ENCODE assay signal across 9 cellular contexts in the genomic region with DNA sequence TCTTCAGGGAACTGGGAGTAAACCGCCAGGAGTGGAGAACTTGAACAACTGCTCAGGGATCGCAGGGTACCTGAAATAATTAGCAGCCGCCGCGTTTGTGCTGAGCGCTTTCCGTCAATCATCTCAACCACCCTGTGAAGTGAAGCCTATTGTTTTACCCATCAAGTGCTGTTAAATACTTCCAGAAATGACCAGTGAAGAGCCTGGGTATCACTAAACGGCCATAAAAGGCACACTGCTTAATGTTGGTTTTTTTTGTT. TPM values are rescaled to one million over a fixed set of nuclear protein-coding genes. Genes with fewer than 3 reads are reported as not detected.
A peak's percentile ranks its signal among the peaks of the same experiment; 100 is the strongest.
DNase-seq lines count a peak whose midpoint lies in the region; ATAC-seq and TF ChIP-seq lines count a peak whose summit lies in the region.
"Had no signal": no experiment of that assay in that cellular context is flagged by ENCODE, and none has a peak within 500 bp of the region (broad histone marks: within the 10 kb centered on the region; RNA-seq: fewer than 3 reads in every experiment).

No MANE protein-coding gene starts in this region.

- peak overlapping the region; percentile 59 for H3K23ac ChIP-seq in mesendoderm (ENCODE audit: low read length)

- no peak overlapping the region for H2BK5ac ChIP-seq in mesendoderm (ENCODE audit: low read length)

- no peak for TF ChIP-seq CTCF in brain (conservative IDR thresholded peaks at IDR 0.05)

- DNase-seq in KG1 (lab: John Stamatoyannopoulos, UW) (peak; percentile 63), mesendoderm (no peak), mesenteric fat pad (ENCODE audit: low spot score) (no peak)

- no CpG with 5 or more reads among the region's 8 CpGs for WGBS in mesendoderm (ENCODE audit: extremely low coverage, insufficient coverage, low lambda C conversion rate)

- no peaks in the 10 kb centered on the region for H3K27me3 ChIP-seq in mesendoderm (ENCODE audit: insufficient read depth, low read length, poor library complexity)

- no peak overlapping the region for H3K4ac ChIP-seq in mesendoderm (ENCODE audit: low read depth, low read length)

- H3K27me3 Mint-ChIP-seq in brain: peaks cover 18% of the 10 kb centered on the region

- H2AK5ac ChIP-seq in mesendoderm (ENCODE audit: low read length): no peak overlapping the region

- peaks cover 4% of the 10 kb centered on the region for H3K4me1 ChIP-seq in mesendoderm (ENCODE audit: control insufficient read depth, low read depth, low read length)

- H4K5ac ChIP-seq in mesendoderm (ENCODE audit: low read length): no peak overlapping the region

- H3K79me2 ChIP-seq in mesendoderm (ENCODE audit: control insufficient read depth, insufficient read depth, low read length): peaks cover 4% of the 10 kb centered on the region

- H3K18ac ChIP-seq in mesendoderm (ENCODE audit: low read length): no peak overlapping the region

- no peak overlapping the region for H3K27ac ChIP-seq in mesendoderm (ENCODE audit: low read depth, low read length)

- no peaks in the 10 kb centered on the region for H3K36me3 ChIP-seq in mesendoderm (ENCODE audit: control insufficient read depth, insufficient read depth, low read length)

- H3K56ac ChIP-seq in mesendoderm (ENCODE audit: low read length): peak overlapping the region; percentile 28

- H4K8ac ChIP-seq in mesendoderm (ENCODE audit: low read depth, low read length): no peak overlapping the region

- no peak overlapping the region for H2BK15ac ChIP-seq in mesendoderm (replicated peaks; ENCODE audit: low read depth)

- peaks cover 0 to 3% (median 0%) of the 10 kb centered on the region in 5 experiments for H3K9me3 Mint-ChIP-seq in brain

- peaks cover 28% of the 10 kb centered on the region for H3K36me3 Mint-ChIP-seq in brain

- H3K4me3 ChIP-seq in mesendoderm (ENCODE audit: low read length): peak overlapping the region; percentile 3

- H3K4me2 ChIP-seq in mesendoderm (ENCODE audit: low read length): peak overlapping the region; percentile 67

- H3K9ac ChIP-seq in mesendoderm (ENCODE audit: low read length): peak overlapping the region; percentile 57

- H3K4me3 Mint-ChIP-seq in brain: peak overlapping the region; percentile 91 to 96 (median 94)

- peaks cover 5% of the 10 kb centered on the region for H3K79me1 ChIP-seq in mesendoderm (ENCODE audit: low read length)

- ATAC-seq in GM18517 (IDR thresholded peaks at IDR 0.05; ENCODE audit: unreplicated experiment) (peak; percentile 1), GM21786 (IDR thresholded peaks at IDR 0.05; ENCODE audit: unreplicated experiment) (no peak), HG03520 (IDR thresholded peaks at IDR 0.05; ENCODE audit: unreplicated experiment) (no peak), HG02798 (IDR thresholded peaks at IDR 0.05; ENCODE audit: poor library complexity, unreplicated experiment) (no peak)

- peak overlapping the region; percentile 10 to 91 (median 85) for H3K27ac Mint-ChIP-seq in brain

- H3K4me1 Mint-ChIP-seq in brain: peaks cover 55% of the 10 kb centered on the region

- no peak overlapping the region for H2BK120ac ChIP-seq in mesendoderm (ENCODE audit: low read depth, low read length)

RNA-seq across cellular contexts. Expression of gene CD59, which starts 1.1 kb away (rescaled TPM):
- 189 TPM for polyA plus RNA-seq in brain (ENCODE audit: insufficient read depth, low read depth, low replicate concordance)
- polyA plus RNA-seq in mesendoderm (2013, experiment 1 of 2): 39.5 TPM
- 40.7 TPM for polyA plus RNA-seq in mesendoderm (2013, experiment 2 of 2)
- 659 TPM for total RNA-seq in mesenteric fat pad

RNA-seq across cellular contexts. Expression of gene C11orf91, which starts 34.5 kb away (rescaled TPM):
- not detected for polyA plus RNA-seq in brain (ENCODE audit: insufficient read depth, low read depth, low replicate concordance)
- polyA plus RNA-seq in mesendoderm (2013, experiment 1 of 2): not detected
- 0.08 TPM for polyA plus RNA-seq in mesendoderm (2013, experiment 2 of 2)
- 3.4 TPM for total RNA-seq in mesenteric fat pad
- total RNA-seq: activated CD8-positive, alpha-beta memory T cell treated with anti-CD3 and anti-CD28 coated beads for 36 hours had no signal

RNA-seq across cellular contexts. Expression of gene FBXO3, which starts 39.2 kb away (rescaled TPM):
- 15.6 TPM for polyA plus RNA-seq in brain (ENCODE audit: insufficient read depth, low read depth, low replicate concordance)
- 11.3 TPM for polyA plus RNA-seq in mesendoderm (2013, experiment 1 of 2)
- 14.0 TPM for polyA plus RNA-seq in mesendoderm (2013, experiment 2 of 2)
- 26.4 TPM for total RNA-seq in mesenteric fat pad
